In the genomic region with DNA sequence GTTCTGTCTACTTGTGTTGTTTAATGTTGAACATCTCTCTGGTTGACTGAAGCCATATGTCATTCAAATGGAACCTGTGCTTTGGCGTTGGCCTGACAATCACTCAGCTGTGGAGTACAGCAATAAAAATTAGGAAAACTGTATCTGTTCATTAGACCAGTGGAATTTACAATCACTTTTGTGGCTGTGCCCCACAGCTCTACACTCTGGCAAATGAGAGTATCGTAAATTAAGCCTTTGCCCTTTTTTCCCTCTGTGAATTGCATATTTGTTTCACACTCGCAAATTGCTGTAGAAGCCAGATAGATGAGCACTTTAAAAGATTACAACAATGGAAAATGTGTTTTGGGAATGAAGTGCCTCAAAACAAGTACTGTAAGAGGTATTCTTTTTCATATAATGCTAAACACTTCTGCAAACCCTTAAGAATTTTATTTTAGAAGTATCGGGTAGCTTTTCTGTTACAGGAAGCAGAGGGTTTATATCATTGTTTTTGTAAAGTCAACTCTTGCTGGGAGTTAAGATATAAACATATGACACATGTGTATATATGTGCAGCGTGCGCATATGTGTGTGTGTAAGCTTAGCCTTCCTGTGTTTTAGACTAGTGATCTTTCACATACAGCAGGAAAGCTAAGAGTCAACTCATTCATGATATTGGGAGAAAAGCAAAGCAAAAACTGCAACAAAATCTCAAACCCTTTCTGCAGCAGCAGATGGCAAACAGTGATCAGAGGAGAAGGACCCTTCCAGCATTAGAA, we compare ENCODE assay signal across 1 cellular context.
TF ChIP-seq lines count a peak whose summit lies in the region.

No MANE protein-coding gene starts in this region.

TF ChIP-seq in IMR-90, 13 proteins besides CTCF, POLR2A, EP300 and RAD21:
- TF ChIP-seq RCOR1 (IDR thresholded peaks at IDR 0.05; ENCODE audit: insufficient replicate concordance, low read length), result no peak
- TF ChIP-seq FOS (IDR thresholded peaks at IDR 0.05; ENCODE audit: low read depth, low read length), result no peak
- no peak for TF ChIP-seq SMC3 (IDR thresholded peaks at IDR 0.05; ENCODE audit: low read depth, low read length)
- TF ChIP-seq BHLHE40 (IDR thresholded peaks at IDR 0.05; ENCODE audit: low read depth, low read length), result no peak
- TF ChIP-seq, protein P1, sequence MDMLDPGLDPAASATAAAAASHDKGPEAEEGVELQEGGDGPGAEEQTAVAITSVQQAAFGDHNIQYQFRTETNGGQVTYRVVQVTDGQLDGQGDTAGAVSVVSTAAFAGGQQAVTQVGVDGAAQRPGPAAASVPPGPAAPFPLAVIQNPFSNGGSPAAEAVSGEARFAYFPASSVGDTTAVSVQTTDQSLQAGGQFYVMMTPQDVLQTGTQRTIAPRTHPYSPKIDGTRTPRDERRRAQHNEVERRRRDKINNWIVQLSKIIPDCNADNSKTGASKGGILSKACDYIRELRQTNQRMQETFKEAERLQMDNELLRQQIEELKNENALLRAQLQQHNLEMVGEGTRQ (IDR thresholded peaks at IDR 0.05; ENCODE audit: low read depth, low read length), result no peak
TF ChIP-seq in IMR-90: peak in this region for 0.
